9 cellular contexts compared by ENCODE assay signal in the genomic region with DNA sequence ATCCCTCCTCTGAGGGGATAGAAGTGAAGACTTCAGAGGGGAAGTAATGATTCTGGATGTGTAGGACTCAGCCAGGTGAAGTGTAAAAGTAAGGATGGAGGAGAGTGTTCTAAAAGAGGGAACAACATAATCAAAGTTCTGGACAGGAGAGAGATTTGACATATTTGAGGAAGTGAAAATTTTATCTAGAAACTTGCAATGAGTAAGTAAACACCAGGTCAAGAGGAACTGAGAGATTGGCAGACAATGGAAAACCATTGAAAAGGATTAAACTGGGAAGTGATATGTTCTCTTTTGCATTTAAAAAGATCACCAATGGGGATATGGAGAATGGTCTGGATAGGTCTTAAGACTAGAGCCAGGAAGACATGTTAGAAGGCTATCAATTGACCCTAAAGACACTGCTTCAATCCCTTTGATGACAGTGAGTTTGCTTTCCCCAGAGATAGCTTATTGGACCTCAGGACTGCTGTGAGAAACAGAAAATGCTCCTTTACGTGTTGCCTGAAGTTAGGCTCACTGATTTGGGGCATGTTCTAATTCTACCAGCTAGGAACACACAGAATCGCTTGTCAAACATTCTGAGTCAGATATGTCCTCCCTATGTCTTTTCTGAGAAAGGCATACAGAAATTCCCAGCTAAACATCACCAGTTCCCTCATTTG.
DNase-seq lines count a peak whose midpoint lies in the region; ATAC-seq and TF ChIP-seq lines count a peak whose summit lies in the region.
"Had no signal": no experiment of that assay in that cellular context is flagged by ENCODE, and none has a peak within 500 bp of the region (broad histone marks: within the 10 kb centered on the region; RNA-seq: fewer than 3 reads in every experiment).

No MANE protein-coding gene starts in this region.

- peaks cover 52% of the 10 kb centered on the region for H3K4me1 Mint-ChIP-seq in CD14-positive monocyte
- peaks cover 63% of the 10 kb centered on the region for H3K4me1 Mint-ChIP-seq in activated T-helper 2 cell treated with anti-CD3 and anti-CD28 coated beads, Interferon-gamma antibody, Interleukin-2, Interleukin-4, amounts not matched to agents 10 μg/mL and 5 μg/mL and 100 μg/mL, durations not matched to agents 14 hours and 24 hours and 36 hours (ENCODE audit: low read depth)

- H3K36me3 Mint-ChIP-seq in CD14-positive monocyte: peaks cover 3 to 13% of the 10 kb centered on the region in 2 donors
- H3K36me3 Mint-ChIP-seq in activated T-helper 2 cell treated with anti-CD3 and anti-CD28 coated beads, Interferon-gamma antibody, Interleukin-2, Interleukin-4, amounts not matched to agents 10 μg/mL and 5 μg/mL and 100 μg/mL, durations not matched to agents 14 hours and 24 hours and 36 hours (ENCODE audit: low read depth): peaks cover 26% of the 10 kb centered on the region

- H3K27me3 Mint-ChIP-seq in CD14-positive monocyte (ENCODE audit: low read depth in 3 of 3): peaks cover 2 to 3% (median 2%) of the 10 kb centered on the region in 3 donors
- H3K27me3 Mint-ChIP-seq in activated T-helper 2 cell treated with anti-CD3 and anti-CD28 coated beads, Interferon-gamma antibody, Interleukin-2, Interleukin-4, amounts not matched to agents 10 μg/mL and 5 μg/mL and 100 μg/mL, durations not matched to agents 14 hours and 24 hours and 36 hours (ENCODE audit: low read depth): no peaks in the 10 kb centered on the region

- in situ Hi-C loops in ACHN (cut with HindIII; ENCODE audit: low pct_ligation_motif_present, low pct_unique_long_range_greater_than_20kb, low sequenced_read_pairs): no loop called here

- ATAC-seq in GM19351 (IDR thresholded peaks at IDR 0.05; ENCODE audit: unreplicated experiment) (peak; percentile 74), HG03175 (IDR thresholded peaks at IDR 0.05; ENCODE audit: unreplicated experiment) (peak; percentile 84), SK-N-SH treated with all-trans-retinoic acid at 6 μM for 48 hours (no peak)

- no peak overlapping the region for H3K4me3 Mint-ChIP-seq in CD14-positive monocyte
- no peak overlapping the region for H3K4me3 Mint-ChIP-seq in activated T-helper 2 cell treated with anti-CD3 and anti-CD28 coated beads, Interferon-gamma antibody, Interleukin-2, Interleukin-4, amounts not matched to agents 10 μg/mL and 5 μg/mL and 100 μg/mL, durations not matched to agents 14 hours and 24 hours and 36 hours (ENCODE audit: low read depth)

- peak overlapping the region; percentile 43 to 81 (median 66) for H3K27ac Mint-ChIP-seq in CD14-positive monocyte
- H3K27ac Mint-ChIP-seq in activated T-helper 2 cell treated with anti-CD3 and anti-CD28 coated beads, Interferon-gamma antibody, Interleukin-2, Interleukin-4, amounts not matched to agents 10 μg/mL and 5 μg/mL and 100 μg/mL, durations not matched to agents 14 hours and 24 hours and 36 hours: peak overlapping the region; percentile 68

- H3K9me3 Mint-ChIP-seq in CD14-positive monocyte: peaks cover 0 to 1% (median 0%) of the 10 kb centered on the region in 7 donors
- no peaks in the 10 kb centered on the region for H3K9me3 Mint-ChIP-seq in activated T-helper 2 cell treated with anti-CD3 and anti-CD28 coated beads, Interferon-gamma antibody, Interleukin-2, Interleukin-4, amounts not matched to agents 10 μg/mL and 5 μg/mL and 100 μg/mL, durations not matched to agents 14 hours and 24 hours and 36 hours

- no peak overlapping the region for H3K27ac ChIP-seq in caudate nucleus (ENCODE audit: low read depth, low read length)
- H3K27ac ChIP-seq: epithelial cell of prostate had no signal

- TF ChIP-seq CTCF in CD14-positive monocyte (IDR thresholded peaks at IDR 0.05): no peak

- no peak for DNase-seq in CD14-positive monocyte (ENCODE audit: low spot score)
- DNase-seq in activated T-helper 2 cell treated with anti-CD3 and anti-CD28 coated beads, Interferon-gamma antibody, Interleukin-2, Interleukin-4, amounts not matched to agents 10 μg/mL and 5 μg/mL and 100 μg/mL, durations not matched to agents 14 hours and 24 hours and 36 hours (ENCODE audit: low spot score): no peak
- DNase-seq in ACHN: no peak
- no peak for DNase-seq in NCI-H510A (lab: John Stamatoyannopoulos, UW)
- DNase-seq in caudate nucleus (lab: John Stamatoyannopoulos, UW): no peak

- intact Hi-C loops in CD14-positive monocyte (cut with micrococcal nuclease): loop anchor here in 1 of 2 donors (10.0 kb wide), 1 partner anchor 47 kb away; no protein-coding TSS in a partner anchor
- intact Hi-C loops in activated T-helper 2 cell treated with anti-CD3 and anti-CD28 coated beads, Interferon-gamma antibody, Interleukin-2, Interleukin-4, amounts not matched to agents 10 μg/mL and 5 μg/mL and 100 μg/mL, durations not matched to agents 14 hours and 24 hours and 36 hours (cut with micrococcal nuclease): loop anchor here (1.0 to 2.0 kb wide), 2 partner anchors 9 to 15 kb away; no protein-coding TSS in a partner anchor

TF ChIP-seq in SK-N-SH treated with all-trans-retinoic acid at 6 μM for 48 hours, 23 proteins besides CTCF, POLR2A, EP300 and RAD21:
- TF ChIP-seq GLIS3 (CRISPR knock-in tag; IDR thresholded peaks at IDR 0.05) (no peak), RARB (CRISPR knock-in tag; IDR thresholded peaks at IDR 0.05) (no peak), ZFP3 (CRISPR knock-in tag; IDR thresholded peaks at IDR 0.05) (no peak), ESRRG (CRISPR knock-in tag; IDR thresholded peaks at IDR 0.05) (no peak), BACH2 (CRISPR knock-in tag; IDR thresholded peaks at IDR 0.05; ENCODE audit: borderline replicate concordance) (no peak), ARNTL (CRISPR knock-in tag; IDR thresholded peaks at IDR 0.05; ENCODE audit: borderline replicate concordance, low read depth) (no peak), CSDC2 (CRISPR knock-in tag; IDR thresholded peaks at IDR 0.05) (no peak), ZC3H10 (CRISPR knock-in tag; IDR thresholded peaks at IDR 0.05) (no peak), ZNF70 (CRISPR knock-in tag; IDR thresholded peaks at IDR 0.05) (no peak), SNAI2 (CRISPR knock-in tag; IDR thresholded peaks at IDR 0.05) (no peak)
- TF ChIP-seq, protein P1, sequence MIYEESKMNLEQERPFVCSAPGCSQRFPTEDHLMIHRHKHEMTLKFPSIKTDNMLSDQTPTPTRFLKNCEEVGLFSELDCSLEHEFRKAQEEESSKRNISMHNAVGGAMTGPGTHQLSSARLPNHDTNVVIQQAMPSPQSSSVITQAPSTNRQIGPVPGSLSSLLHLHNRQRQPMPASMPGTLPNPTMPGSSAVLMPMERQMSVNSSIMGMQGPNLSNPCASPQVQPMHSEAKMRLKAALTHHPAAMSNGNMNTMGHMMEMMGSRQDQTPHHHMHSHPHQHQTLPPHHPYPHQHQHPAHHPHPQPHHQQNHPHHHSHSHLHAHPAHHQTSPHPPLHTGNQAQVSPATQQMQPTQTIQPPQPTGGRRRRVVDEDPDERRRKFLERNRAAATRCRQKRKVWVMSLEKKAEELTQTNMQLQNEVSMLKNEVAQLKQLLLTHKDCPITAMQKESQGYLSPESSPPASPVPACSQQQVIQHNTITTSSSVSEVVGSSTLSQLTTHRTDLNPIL (CRISPR knock-in tag; IDR thresholded peaks at IDR 0.05; ENCODE audit: low read depth): no peak
- TF ChIP-seq, protein P2, sequence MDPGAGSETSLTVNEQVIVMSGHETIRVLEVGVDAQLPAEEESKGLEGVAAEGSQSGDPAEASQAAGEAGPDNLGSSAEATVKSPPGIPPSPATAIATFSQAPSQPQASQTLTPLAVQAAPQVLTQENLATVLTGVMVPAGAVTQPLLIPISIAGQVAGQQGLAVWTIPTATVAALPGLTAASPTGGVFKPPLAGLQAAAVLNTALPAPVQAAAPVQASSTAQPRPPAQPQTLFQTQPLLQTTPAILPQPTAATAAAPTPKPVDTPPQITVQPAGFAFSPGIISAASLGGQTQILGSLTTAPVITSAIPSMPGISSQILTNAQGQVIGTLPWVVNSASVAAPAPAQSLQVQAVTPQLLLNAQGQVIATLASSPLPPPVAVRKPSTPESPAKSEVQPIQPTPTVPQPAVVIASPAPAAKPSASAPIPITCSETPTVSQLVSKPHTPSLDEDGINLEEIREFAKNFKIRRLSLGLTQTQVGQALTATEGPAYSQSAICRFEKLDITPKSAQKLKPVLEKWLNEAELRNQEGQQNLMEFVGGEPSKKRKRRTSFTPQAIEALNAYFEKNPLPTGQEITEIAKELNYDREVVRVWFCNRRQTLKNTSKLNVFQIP (CRISPR knock-in tag; IDR thresholded peaks at IDR 0.05; ENCODE audit: borderline replicate concordance, low read depth): no peak
- TF ChIP-seq, protein P3, sequence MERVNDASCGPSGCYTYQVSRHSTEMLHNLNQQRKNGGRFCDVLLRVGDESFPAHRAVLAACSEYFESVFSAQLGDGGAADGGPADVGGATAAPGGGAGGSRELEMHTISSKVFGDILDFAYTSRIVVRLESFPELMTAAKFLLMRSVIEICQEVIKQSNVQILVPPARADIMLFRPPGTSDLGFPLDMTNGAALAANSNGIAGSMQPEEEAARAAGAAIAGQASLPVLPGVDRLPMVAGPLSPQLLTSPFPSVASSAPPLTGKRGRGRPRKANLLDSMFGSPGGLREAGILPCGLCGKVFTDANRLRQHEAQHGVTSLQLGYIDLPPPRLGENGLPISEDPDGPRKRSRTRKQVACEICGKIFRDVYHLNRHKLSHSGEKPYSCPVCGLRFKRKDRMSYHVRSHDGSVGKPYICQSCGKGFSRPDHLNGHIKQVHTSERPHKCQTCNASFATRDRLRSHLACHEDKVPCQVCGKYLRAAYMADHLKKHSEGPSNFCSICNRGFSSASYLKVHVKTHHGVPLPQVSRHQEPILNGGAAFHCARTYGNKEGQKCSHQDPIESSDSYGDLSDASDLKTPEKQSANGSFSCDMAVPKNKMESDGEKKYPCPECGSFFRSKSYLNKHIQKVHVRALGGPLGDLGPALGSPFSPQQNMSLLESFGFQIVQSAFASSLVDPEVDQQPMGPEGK (CRISPR knock-in tag; IDR thresholded peaks at IDR 0.05; ENCODE audit: borderline replicate concordance): no peak
